ENCODE assay signal across 8 cellular contexts in genomic region chr1:116574581-116575291, GRCh38. TPM values are rescaled to one million over a fixed set of nuclear protein-coding genes. Genes with fewer than 3 reads are reported as not detected.
DNase-seq lines count a peak whose midpoint lies in the region; ATAC-seq and TF ChIP-seq lines count a peak whose summit lies in the region.

No MANE protein-coding gene starts in this region.

- DNase-seq in DMS79 treated with DMSO at 0.1 percent for 48 hours (lab: John Stamatoyannopoulos, UW), result peak; percentile 74
- DNase-seq in IMR-90, result peak; percentile 65
- DNase-seq in Panc1 (ENCODE audit: low read depth, low spot score), result no peak
- peak; percentile 63 for DNase-seq in activated naive CD4-positive, alpha-beta T cell treated with Interleukin-2 at 50 U/mL for 16 hours
- DNase-seq in germinal center (ENCODE audit: low spot score), result peak; percentile 80
- peak in 9 of 10 donors; percentile 43 to 94 (median 68) for DNase-seq in posterior cingulate gyrus

- no TSS peak for BruUV-seq in IMR-90 (replicated peaks; lab: Mats Ljungman, UMichigan)
- BruUV-seq in Panc1 (replicated peaks; lab: Mats Ljungman, UMichigan), result no TSS peak

- POLR2A ChIA-PET in IMR-90 (lab: Charles Lee; ENCODE audit: unreplicated experiment), result no interaction called here
- POLR2A ChIA-PET in Panc1 (lab: Charles Lee), result no interaction called here

- peak overlapping the region; percentile 36 for H2AFZ ChIP-seq in IMR-90 (replicated peaks; ENCODE audit: low read length, poor library complexity)

- no peak overlapping the region for H3K27ac ChIP-seq in IMR-90 (ENCODE audit: insufficient read depth, low read length)
- no peak overlapping the region for H3K27ac ChIP-seq in Panc1 (ENCODE audit: low read length)

- peaks cover 2% of the 10 kb centered on the region; the same call in 1 of the 2 replicates for H3K4me1 ChIP-seq in IMR-90 (ENCODE audit: control insufficient read depth, insufficient read depth, low read length)
- no peaks in the 10 kb centered on the region for H3K4me1 ChIP-seq in Panc1 (ENCODE audit: control insufficient read depth, insufficient read depth, low read length)

- H3K79me1 ChIP-seq in IMR-90 (ENCODE audit: low read depth in 1 of 2, low read length in 2 of 2), result no peaks in the 10 kb centered on the region

- H3K56ac ChIP-seq in IMR-90 (ENCODE audit: extremely low read depth, insufficient read depth, low read length), result no peak overlapping the region

- H2BK5ac ChIP-seq in IMR-90 (ENCODE audit: low read depth, low read length, poor library complexity, severe bottlenecking), result no peak overlapping the region

- H2BK15ac ChIP-seq in IMR-90 (ENCODE audit: low read depth, low read length), result no peak overlapping the region

- WGBS in IMR-90 (ENCODE audit: extremely low coverage in 2 of 2, insufficient read length in 1 of 2), 2 experiments, result 0% methylated on average over 1 of the region's 11 CpGs; no CpG with 5 or more reads in 1 of the 2 experiments

- no peaks in the 10 kb centered on the region for H4K20me1 ChIP-seq in IMR-90 (ENCODE audit: insufficient read depth, low read length)

- in situ Hi-C loops in IMR-90 (cut with MboI; ENCODE audit: low sequenced_read_pairs) (no loop called here), Panc1 (cut with HindIII; ENCODE audit: low pct_unique_long_range_greater_than_20kb, low sequenced_read_pairs) (no loop called here)

- TF ChIP-seq CTCF in IMR-90 (conservative IDR thresholded peaks at IDR 0.05; ENCODE audit: low read depth, low read length) (peak; percentile 89), Panc1 (IDR thresholded peaks at IDR 0.05) (peak; percentile 81)

- no peak for TF ChIP-seq POLR2A in IMR-90 (IDR thresholded peaks at IDR 0.05; ENCODE audit: low read depth, low read length)

- H2AK9ac ChIP-seq in IMR-90 (replicated peaks; ENCODE audit: low read depth, low read length, poor library complexity), result no peak overlapping the region

- H4K5ac ChIP-seq in IMR-90 (ENCODE audit: low read depth, low read length), result no peak overlapping the region

- intact Hi-C loops in IMR-90 (cut with micrococcal nuclease) (loop anchor here (1.0 to 10.0 kb wide), 3 partner anchors 22 to 481 kb away; no protein-coding TSS in a partner anchor), Panc1 (cut with micrococcal nuclease; ENCODE audit: unreplicated experiment) (loop anchor here (2.0 kb wide), 1 partner anchor 484 kb away; no protein-coding TSS in a partner anchor), posterior cingulate gyrus (cut with DNase I) (loop anchor here (5.0 kb wide), 1 partner anchor 488 kb away; the partner anchor contains the start of gene TTF2)

- H3K4ac ChIP-seq in IMR-90 (ENCODE audit: low read depth, low read length), result no peak overlapping the region

- H3K4me3 ChIP-seq in IMR-90 (ENCODE audit: insufficient read depth, low read depth, low read length) (no peak overlapping the region), Panc1 (ENCODE audit: low read depth in 2 of 2, low read length in 2 of 2) (no peak overlapping the region)

- ATAC-seq in IMR-90 (ENCODE audit: low read depth), result peak; percentile 16; the same call in 1 of the 2 replicates
- ATAC-seq in Panc1, result no peak
- no peak for ATAC-seq in HG02981 (IDR thresholded peaks at IDR 0.05; ENCODE audit: unreplicated experiment)
- ATAC-seq in GM19351 (IDR thresholded peaks at IDR 0.05; ENCODE audit: unreplicated experiment), result no peak

- no peak overlapping the region for H4K8ac ChIP-seq in IMR-90 (ENCODE audit: low read depth in 2 of 2, low read length in 2 of 2)

- H3K9me3 ChIP-seq in IMR-90 (ENCODE audit: control insufficient read depth, insufficient read depth, low read length) (no peaks in the 10 kb centered on the region), Panc1 (ENCODE audit: control insufficient read depth, insufficient read depth, low read depth, low read length) (no peaks in the 10 kb centered on the region)

- H2BK120ac ChIP-seq in IMR-90 (ENCODE audit: low read depth, low read length), result no peak overlapping the region

- peak; percentile 82 for TF ChIP-seq RAD21 in IMR-90 (IDR thresholded peaks at IDR 0.05; ENCODE audit: low read length)

- H2BK20ac ChIP-seq in IMR-90 (ENCODE audit: low read depth, low read length), result no peak overlapping the region

- no peak overlapping the region for H3K14ac ChIP-seq in IMR-90 (replicated peaks; ENCODE audit: low read depth, low read length)

- H3K4me2 ChIP-seq in IMR-90 (ENCODE audit: low read depth, low read length), result no peak overlapping the region

- dilution Hi-C loops in IMR-90 (cut with HindIII; ENCODE audit: low sequenced_read_pairs, unreplicated experiment), result no loop called here

- H3K23ac ChIP-seq in IMR-90 (ENCODE audit: low read depth, low read length), result no peak overlapping the region

- H3K9me1 ChIP-seq in IMR-90 (ENCODE audit: insufficient read depth, low read length), result peaks cover 5% of the 10 kb centered on the region; the same call in 1 of the 2 replicates

- no peak overlapping the region for H3K18ac ChIP-seq in IMR-90 (ENCODE audit: low read depth, low read length)

- no peak overlapping the region for H4K91ac ChIP-seq in IMR-90 (ENCODE audit: insufficient read depth, low read depth, low read length)

- CTCF ChIA-PET in IMR-90 (lab: Yijun Ruan, JAX) (interaction anchor here (0.5 to 1.8 kb wide), 8 partner anchors 9 to 485 kb away, joined by 3 to 19 read pairs (median 4); partner anchors contain the start of gene TTF2), Panc1 (lab: Charles Lee) (interaction anchor here (0.5 to 1.1 kb wide), 5 partner anchors 21 to 593 kb away, joined by 3 to 8 read pairs (median 3); no protein-coding TSS in a partner anchor)

- H3K36me3 ChIP-seq in IMR-90 (ENCODE audit: control insufficient read depth, insufficient read depth, low read length), result no peaks in the 10 kb centered on the region
- H3K36me3 ChIP-seq in Panc1 (ENCODE audit: control insufficient read depth, insufficient read depth, low read length), result no peaks in the 10 kb centered on the region

- peaks cover 35% of the 10 kb centered on the region for H3K27me3 ChIP-seq in IMR-90 (ENCODE audit: control insufficient read depth, insufficient read depth, low read length)
- no peaks in the 10 kb centered on the region for H3K27me3 ChIP-seq in Panc1 (ENCODE audit: control insufficient read depth, insufficient read depth, low read length)

- H2AK5ac ChIP-seq in IMR-90 (ENCODE audit: low read depth, low read length), result no peak overlapping the region

- no peak overlapping the region for H3K9ac ChIP-seq in IMR-90 (ENCODE audit: low read depth, low read length)

TF ChIP-seq in IMR-90, 13 proteins besides CTCF, POLR2A, EP300 and RAD21:
- no peak for TF ChIP-seq FOS (IDR thresholded peaks at IDR 0.05; ENCODE audit: low read depth, low read length)
- TF ChIP-seq MAFK (IDR thresholded peaks at IDR 0.05; ENCODE audit: low read depth, low read length), result peak; percentile 80
- peak; percentile 72 for TF ChIP-seq SMC3 (IDR thresholded peaks at IDR 0.05; ENCODE audit: low read depth, low read length)

RNA-seq across cellular contexts. Expression of gene CD58, which starts 3.9 kb away (rescaled TPM):
- total RNA-seq in IMR-90 (2012; rRNA removed), result 5.4 and 6.4 TPM in 2 replicates
- 3.8 and 5.7 TPM in 2 replicates for polyA plus RNA-seq in IMR-90 (2012; rRNA removed)
- polyA plus RNA-seq in IMR-90 (2012; cell fraction: cytosol; rRNA removed), result 1.4 and 1.6 TPM in 2 replicates
- 0.54 and 4.5 TPM in 2 replicates for polyA plus RNA-seq in IMR-90 (2012; cell fraction: nucleus; rRNA removed; ENCODE audit: low replicate concordance)
- total RNA-seq in Panc1 (2021; ENCODE audit: unreplicated experiment), result 12.6 TPM
- 7.8 TPM for polyA plus RNA-seq in Panc1 (2012; ENCODE audit: insufficient read length)
